ENCODE assay signal across 1 cellular context in the genomic region with DNA sequence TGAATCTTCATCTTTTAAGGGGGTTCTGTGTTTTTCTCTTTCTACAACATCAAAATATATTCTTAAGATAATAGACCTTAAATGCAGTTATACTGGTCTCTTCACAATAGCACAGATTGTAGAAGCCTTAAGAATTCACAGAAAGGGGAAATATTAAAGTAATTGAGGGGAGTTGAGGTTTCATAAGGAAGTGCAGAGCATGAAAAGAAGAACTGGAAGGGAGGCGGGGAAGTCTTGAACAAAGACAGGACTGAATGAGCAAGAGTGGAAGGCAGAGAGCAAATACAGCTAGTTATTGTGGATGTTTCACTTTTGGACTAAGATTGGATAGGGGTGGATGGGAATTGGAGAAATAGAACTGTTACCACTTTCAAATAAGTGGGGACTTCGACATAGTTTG.
TF ChIP-seq lines count a peak whose summit lies in the region.

No MANE protein-coding gene starts in this region.

TF ChIP-seq in HepG2, 621 proteins besides CTCF, POLR2A, EP300 and RAD21 (continued from another document):
- TF ChIP-seq, protein P1, sequence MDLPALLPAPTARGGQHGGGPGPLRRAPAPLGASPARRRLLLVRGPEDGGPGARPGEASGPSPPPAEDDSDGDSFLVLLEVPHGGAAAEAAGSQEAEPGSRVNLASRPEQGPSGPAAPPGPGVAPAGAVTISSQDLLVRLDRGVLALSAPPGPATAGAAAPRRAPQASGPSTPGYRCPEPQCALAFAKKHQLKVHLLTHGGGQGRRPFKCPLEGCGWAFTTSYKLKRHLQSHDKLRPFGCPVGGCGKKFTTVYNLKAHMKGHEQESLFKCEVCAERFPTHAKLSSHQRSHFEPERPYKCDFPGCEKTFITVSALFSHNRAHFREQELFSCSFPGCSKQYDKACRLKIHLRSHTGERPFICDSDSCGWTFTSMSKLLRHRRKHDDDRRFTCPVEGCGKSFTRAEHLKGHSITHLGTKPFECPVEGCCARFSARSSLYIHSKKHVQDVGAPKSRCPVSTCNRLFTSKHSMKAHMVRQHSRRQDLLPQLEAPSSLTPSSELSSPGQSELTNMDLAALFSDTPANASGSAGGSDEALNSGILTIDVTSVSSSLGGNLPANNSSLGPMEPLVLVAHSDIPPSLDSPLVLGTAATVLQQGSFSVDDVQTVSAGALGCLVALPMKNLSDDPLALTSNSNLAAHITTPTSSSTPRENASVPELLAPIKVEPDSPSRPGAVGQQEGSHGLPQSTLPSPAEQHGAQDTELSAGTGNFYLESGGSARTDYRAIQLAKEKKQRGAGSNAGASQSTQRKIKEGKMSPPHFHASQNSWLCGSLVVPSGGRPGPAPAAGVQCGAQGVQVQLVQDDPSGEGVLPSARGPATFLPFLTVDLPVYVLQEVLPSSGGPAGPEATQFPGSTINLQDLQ (CRISPR knock-in tag; IDR thresholded peaks at IDR 0.05): no peak
- TF ChIP-seq THAP11 (CRISPR knock-in tag; IDR thresholded peaks at IDR 0.05) (no peak), RAD51 (IDR thresholded peaks at IDR 0.05; ENCODE audit: borderline replicate concordance) (no peak), RARA (CRISPR knock-in tag; IDR thresholded peaks at IDR 0.05) (no peak), ZNF792 (CRISPR knock-in tag; IDR thresholded peaks at IDR 0.05) (no peak), ZNF253 (CRISPR knock-in tag; IDR thresholded peaks at IDR 0.05; ENCODE audit: borderline replicate concordance) (no peak)
- TF ChIP-seq, protein P2, sequence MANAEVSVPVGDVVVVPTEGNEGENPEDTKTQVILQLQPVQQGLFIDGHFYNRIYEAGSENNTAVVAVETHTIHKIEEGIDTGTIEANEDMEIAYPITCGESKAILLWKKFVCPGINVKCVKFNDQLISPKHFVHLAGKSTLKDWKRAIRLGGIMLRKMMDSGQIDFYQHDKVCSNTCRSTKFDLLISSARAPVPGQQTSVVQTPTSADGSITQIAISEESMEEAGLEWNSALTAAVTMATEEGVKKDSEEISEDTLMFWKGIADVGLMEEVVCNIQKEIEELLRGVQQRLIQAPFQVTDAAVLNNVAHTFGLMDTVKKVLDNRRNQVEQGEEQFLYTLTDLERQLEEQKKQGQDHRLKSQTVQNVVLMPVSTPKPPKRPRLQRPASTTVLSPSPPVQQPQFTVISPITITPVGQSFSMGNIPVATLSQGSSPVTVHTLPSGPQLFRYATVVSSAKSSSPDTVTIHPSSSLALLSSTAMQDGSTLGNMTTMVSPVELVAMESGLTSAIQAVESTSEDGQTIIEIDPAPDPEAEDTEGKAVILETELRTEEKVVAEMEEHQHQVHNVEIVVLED (CRISPR knock-in tag; IDR thresholded peaks at IDR 0.05; ENCODE audit: borderline replicate concordance): no peak
